In the genomic region with DNA sequence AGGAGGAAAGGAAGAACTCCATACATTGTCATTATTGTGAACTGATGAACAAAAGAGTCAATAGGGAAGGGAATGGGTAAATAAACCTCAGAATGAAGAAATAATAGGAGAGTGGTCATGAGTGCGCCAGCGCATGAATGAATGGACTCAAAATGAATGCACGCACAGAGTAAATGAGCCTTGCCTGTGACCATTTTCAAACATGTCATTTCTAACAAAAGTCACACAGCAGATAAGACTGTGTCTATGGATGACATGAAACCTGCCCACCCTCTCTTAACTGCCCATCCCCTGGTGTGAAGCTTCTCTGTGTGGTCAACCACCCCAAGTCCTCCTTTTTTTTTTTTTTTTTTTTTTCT, we compare ENCODE assay signal across 8 cellular contexts.
DNase-seq lines count a peak whose midpoint lies in the region; ATAC-seq lines count a peak whose summit lies in the region.

No MANE protein-coding gene starts in this region.

- H3K27ac Mint-ChIP-seq in activated CD8-positive, alpha-beta memory T cell treated with anti-CD3 and anti-CD28 coated beads, Interleukin-2, amount 10 ng/mL, durations not matched to agents 7 days and 5 days: peak overlapping the region; percentile 72
- H3K27ac Mint-ChIP-seq in activated naive CD8-positive, alpha-beta T cell treated with anti-CD3 and anti-CD28 coated beads, Interleukin-2, amount 10 ng/mL, durations not matched to agents 7 days and 5 days: peak overlapping the region; percentile 83
- peak overlapping the region; percentile 92 for H3K27ac Mint-ChIP-seq in stimulated activated effector memory CD8-positive, alpha-beta T cell treated with anti-CD3 and anti-CD28 coated beads, Interleukin-12 subunit alpha, Interleukin-12 subunit beta, amount 100 ng/mL, for 72 hours

- peaks cover 24% of the 10 kb centered on the region for H3K27me3 Mint-ChIP-seq in activated CD8-positive, alpha-beta memory T cell treated with anti-CD3 and anti-CD28 coated beads, Interleukin-2, amount 10 ng/mL, durations not matched to agents 7 days and 5 days
- H3K27me3 Mint-ChIP-seq in activated naive CD8-positive, alpha-beta T cell treated with anti-CD3 and anti-CD28 coated beads, Interleukin-2, amount 10 ng/mL, durations not matched to agents 7 days and 5 days: peaks cover 16% of the 10 kb centered on the region

- POLR2A ChIA-PET in activated naive CD8-positive, alpha-beta T cell treated with anti-CD3 and anti-CD28 coated beads, Interleukin-2, amount 10 ng/mL, durations not matched to agents 7 days and 5 days (lab: Charles Lee): interaction anchor here (1.6 to 2.0 kb wide), 2 partner anchors 113 to 250 kb away, joined by 6 to 8 read pairs; no protein-coding TSS in a partner anchor

- CTCF ChIA-PET in activated CD8-positive, alpha-beta memory T cell treated with anti-CD3 and anti-CD28 coated beads, Interleukin-2, amount 10 ng/mL, durations not matched to agents 7 days and 5 days (lab: Charles Lee): interaction anchor here (0.7 to 4.2 kb wide), 18 partner anchors 15 to 1731 kb away, joined by 3 to 57 read pairs (median 4); no protein-coding TSS in a partner anchor

- ATAC-seq in activated CD8-positive, alpha-beta memory T cell treated with anti-CD3 and anti-CD28 coated beads, Interleukin-2, amount 10 ng/mL, durations not matched to agents 7 days and 5 days: peak; percentile 5
- ATAC-seq in HG02943 (IDR thresholded peaks at IDR 0.05; ENCODE audit: low read depth, unreplicated experiment): peak; percentile 3
- ATAC-seq in activated naive CD8-positive, alpha-beta T cell treated with anti-CD3 and anti-CD28 coated beads, Interleukin-2, amount 10 ng/mL, durations not matched to agents 7 days and 5 days (ENCODE audit: low read depth): peak; percentile 20
- ATAC-seq in stimulated activated effector memory CD8-positive, alpha-beta T cell treated with anti-CD3 and anti-CD28 coated beads, Interleukin-12 subunit alpha, Interleukin-12 subunit beta, amount 100 ng/mL, for 72 hours: peak; percentile 14

- peak overlapping the region; percentile 81 for H3K4me3 Mint-ChIP-seq in activated CD8-positive, alpha-beta memory T cell treated with anti-CD3 and anti-CD28 coated beads, Interleukin-2, amount 10 ng/mL, durations not matched to agents 7 days and 5 days
- H3K4me3 Mint-ChIP-seq in activated naive CD8-positive, alpha-beta T cell treated with anti-CD3 and anti-CD28 coated beads, Interleukin-2, amount 10 ng/mL, durations not matched to agents 7 days and 5 days: peak overlapping the region; percentile 85
- H3K4me3 Mint-ChIP-seq in stimulated activated effector memory CD8-positive, alpha-beta T cell treated with anti-CD3 and anti-CD28 coated beads, Interleukin-12 subunit alpha, Interleukin-12 subunit beta, amount 100 ng/mL, for 72 hours: peak overlapping the region; percentile 92

- peaks cover 9% of the 10 kb centered on the region for H3K4me1 Mint-ChIP-seq in activated CD8-positive, alpha-beta memory T cell treated with anti-CD3 and anti-CD28 coated beads, Interleukin-2, amount 10 ng/mL, durations not matched to agents 7 days and 5 days
- peaks cover 14% of the 10 kb centered on the region for H3K4me1 Mint-ChIP-seq in activated naive CD8-positive, alpha-beta T cell treated with anti-CD3 and anti-CD28 coated beads, Interleukin-2, amount 10 ng/mL, durations not matched to agents 7 days and 5 days
- peaks cover 21% of the 10 kb centered on the region for H3K4me1 Mint-ChIP-seq in stimulated activated effector memory CD8-positive, alpha-beta T cell treated with anti-CD3 and anti-CD28 coated beads, Interleukin-12 subunit alpha, Interleukin-12 subunit beta, amount 100 ng/mL, for 72 hours

- no peaks in the 10 kb centered on the region for H3K9me3 Mint-ChIP-seq in activated CD8-positive, alpha-beta memory T cell treated with anti-CD3 and anti-CD28 coated beads, Interleukin-2, amount 10 ng/mL, durations not matched to agents 7 days and 5 days (ENCODE audit: low read depth)
- H3K9me3 Mint-ChIP-seq in activated naive CD8-positive, alpha-beta T cell treated with anti-CD3 and anti-CD28 coated beads, Interleukin-2, amount 10 ng/mL, durations not matched to agents 7 days and 5 days: no peaks in the 10 kb centered on the region
- no peaks in the 10 kb centered on the region for H3K9me3 Mint-ChIP-seq in stimulated activated effector memory CD8-positive, alpha-beta T cell treated with anti-CD3 and anti-CD28 coated beads, Interleukin-12 subunit alpha, Interleukin-12 subunit beta, amount 100 ng/mL, for 72 hours

- no peaks in the 10 kb centered on the region for H3K36me3 Mint-ChIP-seq in activated CD8-positive, alpha-beta memory T cell treated with anti-CD3 and anti-CD28 coated beads, Interleukin-2, amount 10 ng/mL, durations not matched to agents 7 days and 5 days
- H3K36me3 Mint-ChIP-seq in activated naive CD8-positive, alpha-beta T cell treated with anti-CD3 and anti-CD28 coated beads, Interleukin-2, amount 10 ng/mL, durations not matched to agents 7 days and 5 days: no peaks in the 10 kb centered on the region
- no peaks in the 10 kb centered on the region for H3K36me3 Mint-ChIP-seq in stimulated activated effector memory CD8-positive, alpha-beta T cell treated with anti-CD3 and anti-CD28 coated beads, Interleukin-12 subunit alpha, Interleukin-12 subunit beta, amount 100 ng/mL, for 72 hours

- DNase-seq in activated CD8-positive, alpha-beta memory T cell treated with anti-CD3 and anti-CD28 coated beads, Interleukin-2, amount 10 ng/mL, durations not matched to agents 7 days and 5 days: no peak
- no peak for DNase-seq in activated CD8-positive, alpha-beta memory T cell treated with anti-CD3 and anti-CD28 coated beads, Interleukin-2, amount 50 U/mL, for 4 hours
- no peak for DNase-seq in activated naive CD8-positive, alpha-beta T cell treated with anti-CD3 and anti-CD28 coated beads, Interleukin-2, amount 10 ng/mL, durations not matched to agents 7 days and 5 days
- DNase-seq in stimulated activated effector memory CD8-positive, alpha-beta T cell treated with anti-CD3 and anti-CD28 coated beads, Interleukin-12 subunit alpha, Interleukin-12 subunit beta, amount 100 ng/mL, for 72 hours (ENCODE audit: low spot score in 2 of 2): no peak
- no peak for DNase-seq in HK-2 (ENCODE audit: unreplicated experiment)
- no peak for DNase-seq in NCI-H128 (lab: John Stamatoyannopoulos, UW; ENCODE audit: unreplicated experiment)
- no peak for DNase-seq in SIG-M5 (lab: John Stamatoyannopoulos, UW)
